ENCODE assay signal across 1 cellular context in the genomic region with DNA sequence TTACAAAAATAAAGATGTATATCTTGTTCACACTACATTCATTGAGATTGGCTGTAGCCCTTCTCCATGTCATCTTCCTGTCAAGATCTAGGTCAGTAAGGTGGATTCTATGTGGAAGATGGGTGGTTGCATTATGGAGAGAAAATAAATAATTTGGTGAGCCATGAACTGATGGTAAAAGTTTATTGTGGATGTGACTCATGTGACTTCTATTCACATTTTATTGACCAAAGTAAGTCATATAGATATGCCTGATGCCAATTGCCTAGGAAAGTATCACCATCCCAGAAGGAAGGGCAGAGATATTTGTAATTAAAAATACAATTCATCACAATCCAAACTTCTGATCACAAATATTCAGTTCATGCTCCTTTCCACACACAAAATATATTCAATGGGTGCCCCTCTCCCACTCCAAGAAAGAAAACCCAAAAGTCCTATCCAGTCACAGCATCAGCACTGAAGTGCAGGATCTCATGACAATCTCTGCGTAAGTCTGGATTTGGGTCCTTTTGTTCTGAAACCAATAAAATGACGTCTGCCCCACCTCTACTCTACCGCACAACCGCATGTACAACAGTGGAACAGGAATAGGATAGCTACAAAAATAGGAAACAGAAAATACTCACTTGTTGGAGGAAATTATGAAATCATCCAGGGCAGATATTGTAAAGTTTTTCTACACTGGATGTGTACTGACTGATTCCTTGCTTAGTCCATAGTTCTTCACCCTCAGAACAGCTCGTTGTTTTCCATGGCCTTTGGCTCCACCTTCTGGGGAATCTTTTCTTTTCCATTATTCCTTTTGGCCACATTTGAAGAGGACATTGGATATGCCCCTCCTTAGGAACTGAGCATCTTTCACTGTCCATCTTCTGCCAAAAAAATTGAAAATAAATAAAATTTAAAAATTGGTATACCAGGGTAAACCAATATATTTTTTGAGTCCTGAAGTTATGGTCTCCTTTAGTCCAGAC.
TF ChIP-seq lines count a peak whose summit lies in the region.

No MANE protein-coding gene starts in this region.

TF ChIP-seq in GM23338, 12 proteins besides CTCF, POLR2A, EP300 and RAD21 (continued from another document):
- no peak for TF ChIP-seq REST (IDR thresholded peaks at IDR 0.05; ENCODE audit: unreplicated experiment)
